Comparison of ENCODE assay signal across 2 cellular contexts in the genomic region with DNA sequence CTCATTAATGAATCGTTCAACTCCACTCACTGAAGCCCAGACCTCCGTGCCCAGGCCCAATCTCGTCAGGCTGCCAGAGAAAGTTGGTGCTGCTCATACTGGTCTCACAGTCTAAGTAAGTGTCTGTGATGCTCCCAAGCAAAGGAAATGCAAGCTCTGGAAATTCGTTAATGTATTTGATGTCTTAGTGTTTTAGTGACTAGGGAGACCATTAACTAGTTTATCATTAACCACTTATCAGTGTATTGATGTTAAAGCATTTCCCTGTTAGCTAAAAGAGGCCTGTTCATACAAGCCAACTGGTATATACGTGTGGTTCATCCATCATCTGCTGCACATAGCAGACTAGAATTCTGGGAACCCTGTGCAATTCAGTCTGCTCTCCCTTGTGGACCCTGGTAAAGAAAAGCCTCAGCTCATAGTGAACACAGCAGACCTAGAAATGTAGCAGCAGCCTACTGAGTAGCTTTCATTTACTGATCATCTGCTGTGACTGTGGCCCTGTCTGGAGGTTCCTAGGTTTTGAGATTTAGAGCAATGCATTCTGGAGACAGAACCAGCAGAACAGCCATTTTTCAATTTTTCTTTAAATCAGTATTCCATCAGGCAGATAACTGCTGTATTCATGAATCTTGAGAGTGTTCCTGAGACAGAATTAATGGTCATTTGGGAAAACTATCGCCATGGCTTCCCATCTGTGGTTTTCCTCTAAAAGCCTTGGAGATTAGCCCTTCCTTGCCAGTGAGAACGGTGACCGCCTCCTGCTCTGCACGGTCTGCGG.
TF ChIP-seq lines count a peak whose summit lies in the region.

No MANE protein-coding gene starts in this region.

TF ChIP-seq in HCT116, 20 proteins besides CTCF, POLR2A, EP300 and RAD21:
- TF ChIP-seq ELF1 (IDR thresholded peaks at IDR 0.05; ENCODE audit: borderline replicate concordance, low read depth) (no peak), YY1 (IDR thresholded peaks at IDR 0.05; ENCODE audit: extremely low read depth, insufficient replicate concordance, low read depth, low read length) (no peak), EZH2 (IDR thresholded peaks at IDR 0.05) (no peak), SP1 (IDR thresholded peaks at IDR 0.05; ENCODE audit: low read depth) (no peak)
TF ChIP-seq in HCT116: peak in this region for 0.

TF ChIP-seq in GM12878, 131 proteins besides CTCF, POLR2A, EP300 and RAD21:
- TF ChIP-seq SMARCA5 (IDR thresholded peaks at IDR 0.05), result no peak
- no peak for TF ChIP-seq CEBPB (IDR thresholded peaks at IDR 0.05; ENCODE audit: borderline replicate concordance in 1 of 2, low read depth in 2 of 2, low read length in 2 of 2)
- no peak for TF ChIP-seq HDGF (IDR thresholded peaks at IDR 0.05)
- TF ChIP-seq IRF4 (IDR thresholded peaks at IDR 0.05; ENCODE audit: low read depth, low read length), result no peak
- TF ChIP-seq CREB1 (IDR thresholded peaks at IDR 0.05; ENCODE audit: low read depth), result no peak
- TF ChIP-seq, protein P1, sequence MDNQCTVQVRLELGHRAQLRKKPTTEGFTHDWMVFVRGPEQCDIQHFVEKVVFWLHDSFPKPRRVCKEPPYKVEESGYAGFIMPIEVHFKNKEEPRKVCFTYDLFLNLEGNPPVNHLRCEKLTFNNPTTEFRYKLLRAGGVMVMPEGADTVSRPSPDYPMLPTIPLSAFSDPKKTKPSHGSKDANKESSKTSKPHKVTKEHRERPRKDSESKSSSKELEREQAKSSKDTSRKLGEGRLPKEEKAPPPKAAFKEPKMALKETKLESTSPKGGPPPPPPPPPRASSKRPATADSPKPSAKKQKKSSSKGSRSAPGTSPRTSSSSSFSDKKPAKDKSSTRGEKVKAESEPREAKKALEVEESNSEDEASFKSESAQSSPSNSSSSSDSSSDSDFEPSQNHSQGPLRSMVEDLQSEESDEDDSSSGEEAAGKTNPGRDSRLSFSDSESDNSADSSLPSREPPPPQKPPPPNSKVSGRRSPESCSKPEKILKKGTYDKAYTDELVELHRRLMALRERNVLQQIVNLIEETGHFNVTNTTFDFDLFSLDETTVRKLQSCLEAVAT (IDR thresholded peaks at IDR 0.05), result no peak
- no peak for TF ChIP-seq HDAC6 (IDR thresholded peaks at IDR 0.05; ENCODE audit: unreplicated experiment)
TF ChIP-seq in GM12878: peak in this region for 0.
